In genomic region chr3:120795959-120796358, GRCh38 we compare ENCODE assay signal across 11 cellular contexts. TPM values are rescaled to one million over a fixed set of nuclear protein-coding genes. Genes with fewer than 3 reads are reported as not detected.
A peak's percentile ranks its signal among the peaks of the same experiment; 100 is the strongest.
DNase-seq lines count a peak whose midpoint lies in the region; ATAC-seq, FAIRE-seq and TF ChIP-seq lines count a peak whose summit lies in the region.
"Had no signal": no experiment of that assay in that cellular context is flagged by ENCODE, and none has a peak within 500 bp of the region (broad histone marks: within the 10 kb centered on the region; RNA-seq: fewer than 3 reads in every experiment).

No MANE protein-coding gene starts in this region.

- intact Hi-C loops in body of pancreas (cut with DNase I) = loop anchor here (10.0 kb wide), 1 partner anchor 231 kb away; no protein-coding TSS in a partner anchor
- intact Hi-C loops in ascending aorta (cut with DNase I) = no loop called here

- H3K4me1 ChIP-seq in body of pancreas = no peaks in the 10 kb centered on the region
- no peaks in the 10 kb centered on the region for H3K4me1 ChIP-seq in small intestine (ENCODE audit: control insufficient read depth in 2 of 2, insufficient read depth in 1 of 2, low read depth in 1 of 2, low read length in 1 of 2)
- H3K4me1 ChIP-seq in ascending aorta = no peaks in the 10 kb centered on the region

- 22 to 26% methylated on average over 2 of the region's 2 CpGs for WGBS in body of pancreas, 2 donors
- 12 to 59% (median 22%) methylated on average over 2 of the region's 2 CpGs for WGBS in small intestine, 3 donors

- H3K27me3 ChIP-seq in body of pancreas (no peaks in the 10 kb centered on the region), small intestine (ENCODE audit: control insufficient read depth in 2 of 2, insufficient read depth in 2 of 2, low read length in 2 of 2) (no peaks in the 10 kb centered on the region), ascending aorta (no peaks in the 10 kb centered on the region)

- no peaks in the 10 kb centered on the region for H3K9me3 ChIP-seq in body of pancreas
- H3K9me3 ChIP-seq in small intestine (ENCODE audit: control insufficient read depth, low read depth) = no peaks in the 10 kb centered on the region
- H3K9me3 ChIP-seq in ascending aorta = no peaks in the 10 kb centered on the region

- DNase-seq in DMS53 (lab: John Stamatoyannopoulos, UW) = peak; percentile 76
- peak; percentile 8 for DNase-seq in NCI-H146 treated with DMSO at 0.1 percent for 48 hours (lab: John Stamatoyannopoulos, UW; ENCODE audit: unreplicated experiment)
- DNase-seq in body of pancreas = peak in 3 of 4 donors; percentile 12 to 26 (median 18)
- peak; percentile 65 for DNase-seq in small intestine
- no peak for DNase-seq in NOMO-1 (lab: John Stamatoyannopoulos, UW; ENCODE audit: unreplicated experiment in 2 of 2)
- DNase-seq in ascending aorta (ENCODE audit: low spot score in 2 of 2) = no peak
- DNase-seq: CD8-positive, alpha-beta T cell; GOT3; H9 had no signal

- no peak overlapping the region for H3K4me3 ChIP-seq in body of pancreas
- no peak overlapping the region for H3K4me3 ChIP-seq in small intestine (ENCODE audit: low read depth in 1 of 2, low read length in 2 of 2)
- no peak overlapping the region for H3K4me3 ChIP-seq in ascending aorta
- H3K4me3 ChIP-seq: GM12878 had no signal

- ATAC-seq in body of pancreas (peak; percentile 44), GM18502 (IDR thresholded peaks at IDR 0.05; ENCODE audit: poor library complexity, unreplicated experiment) (no peak)
- ATAC-seq: CD8-positive, alpha-beta T cell; GM12878 had no signal

- no peak for TF ChIP-seq CTCF in body of pancreas (IDR thresholded peaks at IDR 0.05)
- no peak for TF ChIP-seq CTCF in ascending aorta (IDR thresholded peaks at IDR 0.05)

- no peak for TF ChIP-seq POLR2A in body of pancreas (IDR thresholded peaks at IDR 0.05)

- FAIRE-seq in small intestine (lab: Jason Lieb, UNC) = no peak

- H3K36me3 ChIP-seq in body of pancreas (replicated peaks in 1 of 2; ENCODE audit: insufficient read depth in 1 of 2, low read depth in 2 of 2) (no peaks in the 10 kb centered on the region), small intestine (ENCODE audit: control insufficient read depth in 2 of 2, insufficient read depth in 2 of 2, low read length in 2 of 2) (no peaks in the 10 kb centered on the region), ascending aorta (no peaks in the 10 kb centered on the region)

- H3K27ac ChIP-seq in body of pancreas (no peak overlapping the region), small intestine (ENCODE audit: low read depth in 1 of 2, low read length in 1 of 2) (no peak overlapping the region), ascending aorta (no peak overlapping the region)

RNA-seq across cellular contexts. Expression of gene GTF2E1, which starts 53.4 kb away (rescaled TPM):
- total RNA-seq in body of pancreas (1 to 10 TPM; 3.6 to 5.9 TPM), ascending aorta (4.4 TPM)
- polyA plus RNA-seq in small intestine = 1 to 10 TPM; 3.0 to 7.0 (median 3.6) TPM

RNA-seq across cellular contexts. Expression of gene RABL3, which starts 53.6 kb away (rescaled TPM):
- total RNA-seq in body of pancreas (1 to 10 TPM; 7.3 to 9.9 TPM), ascending aorta (3.0 TPM)
- 10 to 100 TPM in 1 of 3 donors, 1 to 10 TPM in 2; 7.6 to 12.8 (median 7.6) TPM for polyA plus RNA-seq in small intestine

Comparison
In these comparisons a context has a peak if more than half of its experiments do, and no peak if none do; other contexts are left out.
1. DNase-seq: peak in DMS53 (single experiment), NCI-H146 treated with DMSO at 0.1 percent for 48 hours (single experiment), body of pancreas (3 of 4) and small intestine (single experiment); none in NOMO-1 (0 of 2) and ascending aorta (0 of 2).